17 cellular contexts compared by ENCODE assay signal in genomic region chrX:69137911-69138310, GRCh38. TPM values are rescaled to one million over a fixed set of nuclear protein-coding genes. Genes with fewer than 3 reads are reported as not detected.
DNase-seq lines count a peak whose midpoint lies in the region; TF ChIP-seq lines count a peak whose summit lies in the region.
"Had no signal": no experiment of that assay in that cellular context is flagged by ENCODE, and none has a peak within 500 bp of the region (broad histone marks: within the 10 kb centered on the region; RNA-seq: fewer than 3 reads in every experiment).

No MANE protein-coding gene starts in this region.

- H3K4me3 ChIP-seq in choroid plexus epithelial cell (ENCODE audit: low read depth, low read length) (no peak overlapping the region), skeletal muscle tissue (ENCODE audit: low read length in 3 of 3) (no peak overlapping the region), PC-9 (no peak overlapping the region), testis (no peak overlapping the region)

- intact Hi-C loops in PC-9 (cut with micrococcal nuclease; ENCODE audit: unreplicated experiment) (no loop called here), testis (cut with DNase I; ENCODE audit: low total_unique reads) (no loop called here)

- TF ChIP-seq CTCF in HFFc6 (IDR thresholded peaks at IDR 0.05), result no peak
- TF ChIP-seq CTCF in choroid plexus epithelial cell (conservative IDR thresholded peaks at IDR 0.05; ENCODE audit: low read depth, low read length), result no peak
- TF ChIP-seq CTCF in mesothelial cell of epicardium (IDR thresholded peaks at IDR 0.05; ENCODE audit: unreplicated experiment), result no peak
- no peak for TF ChIP-seq CTCF in PC-9 (conservative IDR thresholded peaks at IDR 0.05)
- no peak for TF ChIP-seq CTCF in testis (IDR thresholded peaks at IDR 0.05)

- H3K4me3 Mint-ChIP-seq in HFFc6, result no peak overlapping the region
- no peak overlapping the region for H3K4me3 Mint-ChIP-seq in mesothelial cell of epicardium
- H3K4me3 Mint-ChIP-seq in activated CD4-positive, alpha-beta memory T cell treated with anti-CD3 and anti-CD28 coated beads, Interleukin-2, amount 10 ng/mL, durations not matched to agents 7 days and 5 days, result no peak overlapping the region
- H3K4me3 Mint-ChIP-seq: activated naive CD4-positive, alpha-beta T cell treated with anti-CD3 and anti-CD28 coated beads, Interleukin-2, amount 10 ng/mL, durations not matched to agents 7 days and 5 days; stimulated activated naive CD8-positive, alpha-beta T cell treated with anti-CD3 and anti-CD28 coated beads, Interleukin-15, Interleukin-2, amounts not matched to agents 100 ng/mL and 50 ng/mL, for 24 hours had no signal

- H3K27me3 Mint-ChIP-seq in HFFc6 (ENCODE audit: insufficient read depth) (peaks cover 7% of the 10 kb centered on the region), mesothelial cell of epicardium (ENCODE audit: low read depth) (no peaks in the 10 kb centered on the region)
- peaks cover 8% of the 10 kb centered on the region for H3K27me3 Mint-ChIP-seq in activated CD4-positive, alpha-beta memory T cell treated with anti-CD3 and anti-CD28 coated beads, Interleukin-2, amount 10 ng/mL, durations not matched to agents 7 days and 5 days
- H3K27me3 Mint-ChIP-seq: stimulated activated naive CD8-positive, alpha-beta T cell treated with anti-CD3 and anti-CD28 coated beads, Interleukin-15, Interleukin-2, amounts not matched to agents 100 ng/mL and 50 ng/mL, for 24 hours had no signal

- POLR2A ChIA-PET in PC-9 (lab: Charles Lee; ENCODE audit: unreplicated experiment), result no interaction called here
- POLR2A ChIA-PET in activated CD4-positive, alpha-beta memory T cell treated with anti-CD3 and anti-CD28 coated beads, Interleukin-2, amount 10 ng/mL, durations not matched to agents 7 days and 5 days (lab: Charles Lee), result no interaction called here

- H3K27ac ChIP-seq in skeletal muscle tissue (ENCODE audit: low read depth, low read length) (peak overlapping the region; percentile 62), PC-9 (no peak overlapping the region), testis (peak overlapping the region in 1 of 2 donors; percentile 55)
- H3K27ac ChIP-seq: brain microvascular endothelial cell, neutrophil had no signal

- CTCF ChIA-PET in PC-9 (lab: Charles Lee), result no interaction called here
- CTCF ChIA-PET in activated CD4-positive, alpha-beta memory T cell treated with anti-CD3 and anti-CD28 coated beads, Interleukin-2, amount 10 ng/mL, durations not matched to agents 7 days and 5 days (lab: Charles Lee), result no interaction called here

- 37 to 62% methylated on average over 2 to 3 of the region's 3 CpGs for WGBS in testis, 2 donors

- no peak overlapping the region for H2AFZ ChIP-seq in PC-9

- H3K36me3 Mint-ChIP-seq in HFFc6 (ENCODE audit: low read depth) (no peaks in the 10 kb centered on the region), mesothelial cell of epicardium (no peaks in the 10 kb centered on the region)
- no peaks in the 10 kb centered on the region for H3K36me3 Mint-ChIP-seq in activated CD4-positive, alpha-beta memory T cell treated with anti-CD3 and anti-CD28 coated beads, Interleukin-2, amount 10 ng/mL, durations not matched to agents 7 days and 5 days (ENCODE audit: low read depth)
- H3K36me3 Mint-ChIP-seq: activated naive CD4-positive, alpha-beta T cell treated with anti-CD3 and anti-CD28 coated beads, Interleukin-2, amount 10 ng/mL, durations not matched to agents 7 days and 5 days had no signal

- H3K9me3 Mint-ChIP-seq in HFFc6 (no peaks in the 10 kb centered on the region), mesothelial cell of epicardium (peaks cover 3% of the 10 kb centered on the region)
- no peaks in the 10 kb centered on the region for H3K9me3 Mint-ChIP-seq in activated CD4-positive, alpha-beta memory T cell treated with anti-CD3 and anti-CD28 coated beads, Interleukin-2, amount 10 ng/mL, durations not matched to agents 7 days and 5 days
- H3K9me3 Mint-ChIP-seq: activated naive CD4-positive, alpha-beta T cell treated with anti-CD3 and anti-CD28 coated beads, Interleukin-2, amount 10 ng/mL, durations not matched to agents 7 days and 5 days; stimulated activated naive CD8-positive, alpha-beta T cell treated with anti-CD3 and anti-CD28 coated beads, Interleukin-15, Interleukin-2, amounts not matched to agents 100 ng/mL and 50 ng/mL, for 24 hours had no signal

- no peaks in the 10 kb centered on the region for H3K9me3 ChIP-seq in skeletal muscle tissue (ENCODE audit: control insufficient read depth in 3 of 3, low read length in 3 of 3)
- H3K9me3 ChIP-seq in PC-9 (ENCODE audit: insufficient read depth, low read depth), result no peaks in the 10 kb centered on the region
- H3K9me3 ChIP-seq in testis, result no peaks in the 10 kb centered on the region
- H3K9me3 ChIP-seq: neutrophil had no signal

- no peaks in the 10 kb centered on the region for H3F3A ChIP-seq in PC-9 (ENCODE audit: insufficient read depth, low read depth)

- H3K27me3 ChIP-seq in skeletal muscle tissue (ENCODE audit: control insufficient read depth in 3 of 3, insufficient read depth in 3 of 3, low read length in 3 of 3) (peaks cover 0 to 20% (median 0%) of the 10 kb centered on the region in 3 donors), PC-9 (ENCODE audit: insufficient read depth, low read depth) (no peaks in the 10 kb centered on the region), testis (no peaks in the 10 kb centered on the region)
- H3K27me3 ChIP-seq: brain microvascular endothelial cell had no signal

- H3K9ac ChIP-seq in skeletal muscle tissue (ENCODE audit: low read depth in 1 of 3, low read length in 3 of 3), result no peak overlapping the region

- peaks cover 0 to 7% (median 4%) of the 10 kb centered on the region in 3 donors for H3K4me1 ChIP-seq in skeletal muscle tissue (ENCODE audit: control insufficient read depth in 3 of 3, insufficient read depth in 3 of 3, low read length in 3 of 3)
- no peaks in the 10 kb centered on the region for H3K4me1 ChIP-seq in PC-9 (replicated peaks; ENCODE audit: insufficient read depth)
- peaks cover 10% of the 10 kb centered on the region for H3K4me1 ChIP-seq in testis

- peaks cover 15% of the 10 kb centered on the region; the same call in 1 of the 2 replicates for H3K4me1 Mint-ChIP-seq in HFFc6 (ENCODE audit: low read depth)
- peaks cover 42% of the 10 kb centered on the region for H3K4me1 Mint-ChIP-seq in mesothelial cell of epicardium
- no peaks in the 10 kb centered on the region for H3K4me1 Mint-ChIP-seq in activated CD4-positive, alpha-beta memory T cell treated with anti-CD3 and anti-CD28 coated beads, Interleukin-2, amount 10 ng/mL, durations not matched to agents 7 days and 5 days
- H3K4me1 Mint-ChIP-seq: activated naive CD4-positive, alpha-beta T cell treated with anti-CD3 and anti-CD28 coated beads, Interleukin-2, amount 10 ng/mL, durations not matched to agents 7 days and 5 days had no signal

- BruUV-seq in PC-9 (replicated peaks; lab: Mats Ljungman, UMichigan), result no TSS peak

- H3K4me2 ChIP-seq in PC-9, result no peak overlapping the region

- H3K79me2 ChIP-seq in PC-9 (ENCODE audit: low read depth), result no peaks in the 10 kb centered on the region

- TF ChIP-seq POLR2A in testis (IDR thresholded peaks at IDR 0.05), result no peak

- no peaks in the 10 kb centered on the region for H3K9me2 ChIP-seq in PC-9 (ENCODE audit: insufficient read depth)

- peak overlapping the region; percentile 38; the same call in 1 of the 2 replicates for H3K27ac Mint-ChIP-seq in HFFc6
- peak overlapping the region; percentile 96 for H3K27ac Mint-ChIP-seq in mesothelial cell of epicardium
- H3K27ac Mint-ChIP-seq in activated CD4-positive, alpha-beta memory T cell treated with anti-CD3 and anti-CD28 coated beads, Interleukin-2, amount 10 ng/mL, durations not matched to agents 7 days and 5 days, result no peak overlapping the region
- H3K27ac Mint-ChIP-seq: activated naive CD4-positive, alpha-beta T cell treated with anti-CD3 and anti-CD28 coated beads, Interleukin-2, amount 10 ng/mL, durations not matched to agents 7 days and 5 days; stimulated activated naive CD8-positive, alpha-beta T cell treated with anti-CD3 and anti-CD28 coated beads, Interleukin-15, Interleukin-2, amounts not matched to agents 100 ng/mL and 50 ng/mL, for 24 hours had no signal

- no peak for DNase-seq in HFFc6
- peak; percentile 27 for DNase-seq in choroid plexus epithelial cell (ENCODE audit: low read depth)
- DNase-seq in mesothelial cell of epicardium (ENCODE audit: low spot score in 2 of 2, unreplicated experiment in 2 of 2), result no peak
- no peak for DNase-seq in PC-9
- DNase-seq in NCI-H128 (lab: John Stamatoyannopoulos, UW; ENCODE audit: unreplicated experiment), result no peak
- DNase-seq in testis, result no peak
- DNase-seq in activated CD4-positive, alpha-beta memory T cell treated with anti-CD3 and anti-CD28 coated beads, Interleukin-2, amount 10 ng/mL, durations not matched to agents 7 days and 5 days, result no peak
- DNase-seq: activated CD4-positive, alpha-beta T cell treated with anti-CD3 and anti-CD28 coated beads for 1 hour; activated naive CD4-positive, alpha-beta T cell treated with anti-CD3 and anti-CD28 coated beads, Interleukin-2, amount 10 ng/mL, durations not matched to agents 7 days and 5 days; COR-L47; effector CD4-positive, alpha-beta T cell; NCI-H1105 treated with DMSO at 0.1 percent for 48 hours; SHP77 had no signal

- H3K36me3 ChIP-seq in skeletal muscle tissue (ENCODE audit: control insufficient read depth in 3 of 3, insufficient read depth in 3 of 3, low read length in 3 of 3) (no peaks in the 10 kb centered on the region), PC-9 (ENCODE audit: low read depth) (no peaks in the 10 kb centered on the region), testis (ENCODE audit: low read depth, missing control alignments) (no peaks in the 10 kb centered on the region)
- H3K36me3 ChIP-seq: brain microvascular endothelial cell, neutrophil had no signal

- no peaks in the 10 kb centered on the region for H4K20me1 ChIP-seq in PC-9 (ENCODE audit: insufficient read depth)

RNA-seq across cellular contexts. Expression of gene PJA1, which starts 27.3 kb away (rescaled TPM):
- 10 to 100 TPM; 13.3 to 18.9 (median 17.0) TPM for total RNA-seq in HFFc6 (2021; fragmentation: NEBNext Ultra II Directional; extraction: Animal tissue kit (Norgen Biotek cat#: 25700))
- total RNA-seq in mesothelial cell of epicardium, result 34.8 to 37.5 TPM (median 37.2 TPM) in 3 replicates
- 51.7 TPM for total RNA-seq in skeletal muscle tissue
- 22.7 and 27.7 TPM in 2 replicates for total RNA-seq in PC-9 (2021)
- 100 to 1,000 TPM in 1 of 2 donors, 10 to 100 TPM in 1; 56.6 to 101 TPM for total RNA-seq in testis
- 61.8 TPM for polyA plus RNA-seq in testis (ENCODE audit: insufficient read depth, low read depth, low replicate concordance)
- total RNA-seq in activated CD4-positive, alpha-beta memory T cell treated with anti-CD3 and anti-CD28 coated beads, Interleukin-2, amount 10 ng/mL, durations not matched to agents 7 days and 5 days, result 10 to 100 TPM; 15.4 to 19.5 TPM
